8 cellular contexts compared by ENCODE assay signal in the genomic region with DNA sequence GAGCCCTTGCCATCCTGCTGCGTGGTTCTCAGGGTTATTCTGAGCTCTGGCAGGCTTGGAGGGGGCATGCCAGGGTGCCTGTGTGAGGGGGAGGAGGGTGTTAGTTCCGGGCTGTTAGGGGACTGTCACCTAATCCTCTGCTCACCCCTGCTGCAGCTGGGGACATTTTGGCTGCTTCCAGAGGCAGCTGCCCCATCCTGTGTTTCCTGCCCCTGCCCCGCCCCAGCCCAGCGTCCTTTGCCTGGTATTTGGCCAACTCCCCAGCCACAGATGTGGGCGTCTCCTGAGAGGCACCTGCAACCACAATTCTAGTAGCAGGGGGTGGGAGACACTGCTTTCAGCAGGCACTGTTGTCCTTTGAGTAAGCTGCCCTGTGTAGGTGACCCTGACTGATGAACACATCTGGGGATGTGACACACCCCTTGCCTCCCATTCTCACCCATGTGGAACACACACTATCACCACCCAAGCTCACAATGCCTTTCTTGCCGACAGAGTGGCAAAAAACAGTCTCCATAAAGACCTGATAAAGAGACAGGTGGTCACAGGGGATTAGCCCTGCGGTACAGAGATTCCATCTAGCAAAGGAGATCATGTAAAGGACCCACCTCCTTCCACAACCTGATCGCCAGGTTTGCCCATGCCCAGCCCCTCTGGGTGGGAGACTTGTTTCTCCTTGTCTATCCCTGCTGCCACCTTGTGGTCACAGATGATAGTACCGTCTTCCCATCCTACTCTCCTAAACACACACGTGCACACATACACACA. TPM values are rescaled to one million over a fixed set of nuclear protein-coding genes. Genes with fewer than 3 reads are reported as not detected.
A peak's percentile ranks its signal among the peaks of the same experiment; 100 is the strongest.
DNase-seq lines count a peak whose midpoint lies in the region; ATAC-seq and TF ChIP-seq lines count a peak whose summit lies in the region.

CHRNE (minus strand) TSS at position 48 of the 768 bp plus-strand sequence; CDS start at position 13, 35 bp downstream.

- ATAC-seq in activated T-helper 17 cell treated with anti-CD3 and anti-CD28 coated beads, Interleukin-2, amount 50 U/mL, for 72 hours (replicated peaks): peak; percentile 77
- no peak for ATAC-seq in HG02970 (IDR thresholded peaks at IDR 0.05; ENCODE audit: low FRiP score, unreplicated experiment)

- DNase-seq in DMS53 treated with DMSO at 0.1 percent for 48 hours (lab: John Stamatoyannopoulos, UW; ENCODE audit: unreplicated experiment) (peak; percentile 50), KBM-7 (peak; percentile 93), RPMI8226 (peak; percentile 89), fibroblast of lung (ENCODE audit: low read depth in 2 of 2) (peak; percentile 68 to 79), non-pigmented ciliary epithelial cell (ENCODE audit: low read depth) (peak; percentile 47)

- H3K36me3 Mint-ChIP-seq in activated T-helper 17 cell treated with anti-CD3 and anti-CD28 coated beads, Interleukin-2, amount 50 U/mL, for 72 hours (ENCODE audit: low read depth): peaks cover 9% of the 10 kb centered on the region

- peak; percentile 64 to 86 for TF ChIP-seq CTCF in fibroblast of lung (conservative IDR thresholded peaks at IDR 0.05 in 1 of 2, IDR thresholded peaks at IDR 0.05 in 1 of 2; ENCODE audit: low read depth in 1 of 2, low read length in 2 of 2)

- H3K4me2 ChIP-seq in fibroblast of lung (ENCODE audit: extremely low read depth, insufficient read depth, low read length): no peak within 1 kb of the TSS

- in situ Hi-C loops in KBM-7 (cut with MboI; ENCODE audit: low pct_unique_long_range_greater_than_20kb, low sequenced_read_pairs): no loop called here

- H3K27ac Mint-ChIP-seq in activated T-helper 17 cell treated with anti-CD3 and anti-CD28 coated beads, Interleukin-2, amount 50 U/mL, for 72 hours: peak within 1 kb of the TSS; percentile 62

- H3K27ac ChIP-seq in fibroblast of lung (ENCODE audit: insufficient read depth, low read length) (no peak within 1 kb of the TSS), temporal lobe (ENCODE audit: low read depth, low read length) (peak within 1 kb of the TSS; percentile 73)

- H3K79me2 ChIP-seq in fibroblast of lung (ENCODE audit: control insufficient read depth, insufficient read depth, low read length): no peaks in the 10 kb centered on the region

- peak within 1 kb of the TSS; percentile 66 for H3K4me3 Mint-ChIP-seq in activated T-helper 17 cell treated with anti-CD3 and anti-CD28 coated beads, Interleukin-2, amount 50 U/mL, for 72 hours

- no peak within 1 kb of the TSS for H3K4me3 ChIP-seq in fibroblast of lung (replicated peaks in 1 of 4; ENCODE audit: control extremely low read depth in 1 of 4, insufficient read depth in 1 of 4, low read depth in 3 of 4, low read length in 4 of 4)

- no peaks in the 10 kb centered on the region for H4K20me1 ChIP-seq in fibroblast of lung (ENCODE audit: control insufficient read depth, extremely low read depth, insufficient read depth, low read length)

- peaks cover 2% of the 10 kb centered on the region for H3K36me3 ChIP-seq in fibroblast of lung (ENCODE audit: control insufficient read depth, insufficient read depth, low read length)

- peaks cover 2% of the 10 kb centered on the region for H3K27me3 ChIP-seq in fibroblast of lung (ENCODE audit: control insufficient read depth, insufficient read depth, low read length)

- no peaks in the 10 kb centered on the region for H3K9me3 Mint-ChIP-seq in activated T-helper 17 cell treated with anti-CD3 and anti-CD28 coated beads, Interleukin-2, amount 50 U/mL, for 72 hours

- H3K4me1 ChIP-seq in fibroblast of lung (ENCODE audit: control insufficient read depth, extremely low read depth, insufficient read depth, low read length): peaks cover 4% of the 10 kb centered on the region

- H3K4me1 Mint-ChIP-seq in activated T-helper 17 cell treated with anti-CD3 and anti-CD28 coated beads, Interleukin-2, amount 50 U/mL, for 72 hours: peaks cover 18% of the 10 kb centered on the region

- H3K9ac ChIP-seq in fibroblast of lung (ENCODE audit: insufficient read depth, low read length): no peak within 1 kb of the TSS

- H2AFZ ChIP-seq in fibroblast of lung (ENCODE audit: low read length): no peak within 1 kb of the TSS

- no peaks in the 10 kb centered on the region for H3K9me3 ChIP-seq in fibroblast of lung (ENCODE audit: control insufficient read depth, insufficient read depth, low read depth, low read length)

- no peaks in the 10 kb centered on the region for H3K27me3 Mint-ChIP-seq in activated T-helper 17 cell treated with anti-CD3 and anti-CD28 coated beads, Interleukin-2, amount 50 U/mL, for 72 hours

RNA-seq across cellular contexts. Expression of gene CHRNE, which starts in this region (rescaled TPM):
- under 1 TPM; 0.35 to 0.69 TPM for total RNA-seq in activated T-helper 17 cell treated with anti-CD3 and anti-CD28 coated beads, Interleukin-2, amount 50 U/mL, for 72 hours
- total RNA-seq in fibroblast of lung (0.51 and 0.66 TPM in 2 replicates), temporal lobe (0.25 TPM)
- 0.19 and 0.23 TPM in 2 replicates for polyA plus RNA-seq in fibroblast of lung
- 0.07 and 0.21 TPM in 2 replicates for polyA plus RNA-seq in fibroblast of lung (2012)
- polyA minus RNA-seq in fibroblast of lung (ENCODE audit: low replicate concordance): 0.19 and 1.1 TPM in 2 replicates

Comparison
In these comparisons a context has a peak if more than half of its experiments do, and no peak if none do; other contexts are left out.
1. Peak in ATAC-seq in activated T-helper 17 cell treated with anti-CD3 and anti-CD28 coated beads, Interleukin-2, amount 50 U/mL, for 72 hours; RNA of the gene not detected or under 1 TPM.